In genomic region chr9:111674319-111674718, GRCh38 we compare ENCODE assay signal across 29 cellular contexts.
"Had no signal": no experiment of that assay in that cellular context is flagged by ENCODE, and none has a peak within 500 bp of the region (broad histone marks: within the 10 kb centered on the region; RNA-seq: fewer than 3 reads in every experiment).

No MANE protein-coding gene starts in this region.

- H3K9me3 Mint-ChIP-seq: activated naive CD8-positive, alpha-beta T cell treated with anti-CD3 and anti-CD28 coated beads for 36 hours; activated T-cell treated with anti-CD3 and anti-CD28 coated beads, Interleukin-2, amount 50 U/mL, for 4 hours; T-helper 2 cell treated with Interferon-gamma antibody and Interleukin-4, amounts not matched to agents 5 μg/mL and 100 μg/mL, for 36 hours had no signal

- H3K4me3 ChIP-seq: body of pancreas, breast epithelium, MG63, SJSA1 had no signal

- H3K27me3 Mint-ChIP-seq: activated CD4-positive, alpha-beta T cell treated with anti-CD3 and anti-CD28 coated beads for 36 hours; activated CD4-positive, alpha-beta T cell treated with anti-CD3 and anti-CD28 coated beads, Interleukin-2, amount 10 ng/mL, durations not matched to agents 7 days and 5 days; activated naive CD8-positive, alpha-beta T cell treated with anti-CD3 and anti-CD28 coated beads for 36 hours had no signal

- H3K4me3 Mint-ChIP-seq: activated CD4-positive, alpha-beta T cell treated with anti-CD3 and anti-CD28 coated beads for 36 hours; activated CD4-positive, alpha-beta T cell treated with anti-CD3 and anti-CD28 coated beads, Interleukin-2, amount 10 ng/mL, durations not matched to agents 7 days and 5 days; activated CD8-positive, alpha-beta T cell treated with anti-CD3 and anti-CD28 coated beads, Interleukin-2, amount 10 ng/mL, durations not matched to agents 7 days and 5 days; activated naive CD8-positive, alpha-beta T cell treated with anti-CD3 and anti-CD28 coated beads for 36 hours; activated T-cell treated with anti-CD3 and anti-CD28 coated beads, Interleukin-2, amount 50 U/mL, for 4 hours; T-helper 2 cell treated with Interferon-gamma antibody and Interleukin-4, amounts not matched to agents 5 μg/mL and 100 μg/mL, for 36 hours; WTC11 had no signal

- DNase-seq: activated CD4-positive, alpha-beta T cell treated with anti-CD3 and anti-CD28 coated beads for 36 hours; activated CD4-positive, alpha-beta T cell treated with anti-CD3 and anti-CD28 coated beads, Interleukin-2, amount 10 ng/mL, durations not matched to agents 7 days and 5 days; activated CD4-positive, alpha-beta T cell treated with anti-CD3 and anti-CD28 coated beads, Interleukin-2, amount 50 U/mL, for 48 hours; activated CD8-positive, alpha-beta T cell treated with anti-CD3 and anti-CD28 coated beads, Interleukin-2, amount 10 ng/mL, durations not matched to agents 7 days and 5 days; activated effector memory CD4-positive, alpha-beta T cell treated with Interleukin-2 at 50 U/mL for 16 hours; activated naive CD4-positive, alpha-beta T cell treated with anti-CD3 and anti-CD28 coated beads, Interleukin-2, amount 50 U/mL, for 16 hours; activated naive CD8-positive, alpha-beta T cell treated with anti-CD3 and anti-CD28 coated beads for 36 hours; activated T-cell treated with anti-CD3 and anti-CD28 coated beads, Interleukin-2, amount 50 U/mL, for 4 hours; body of pancreas; cerebellar nuclear complex; Kasumi-1; KG1; MG63; NCI-H1048; NCI-H1105 treated with DMSO at 0.1 percent for 48 hours; NCI-H1436; NCI-H1694; NCI-H1930; NCI-H2081 treated with DMSO at 0.1 percent for 48 hours; NCI-H345; NCI-H524 treated with DMSO at 0.1 percent for 48 hours; RPMI8226; SHP77 treated with DMSO at 0.1 percent for 48 hours had no signal

- H3K4me1 Mint-ChIP-seq: activated CD4-positive, alpha-beta T cell treated with anti-CD3 and anti-CD28 coated beads for 36 hours; activated naive CD8-positive, alpha-beta T cell treated with anti-CD3 and anti-CD28 coated beads for 36 hours; WTC11 had no signal

- H3K27ac Mint-ChIP-seq: activated CD4-positive, alpha-beta T cell treated with anti-CD3 and anti-CD28 coated beads for 36 hours; activated CD4-positive, alpha-beta T cell treated with anti-CD3 and anti-CD28 coated beads, Interleukin-2, amount 10 ng/mL, durations not matched to agents 7 days and 5 days; activated CD8-positive, alpha-beta T cell treated with anti-CD3 and anti-CD28 coated beads, Interleukin-2, amount 10 ng/mL, durations not matched to agents 7 days and 5 days; activated naive CD8-positive, alpha-beta T cell treated with anti-CD3 and anti-CD28 coated beads for 36 hours; T-helper 2 cell treated with Interferon-gamma antibody and Interleukin-4, amounts not matched to agents 5 μg/mL and 100 μg/mL, for 36 hours had no signal

- ATAC-seq: activated CD4-positive, alpha-beta T cell treated with anti-CD3 and anti-CD28 coated beads for 36 hours; activated CD4-positive, CD25-positive, alpha-beta regulatory T cell treated with anti-CD3 and anti-CD28 coated beads, Interleukin-2, amount 50 U/mL, for 24 hours; activated CD8-positive, alpha-beta T cell treated with anti-CD3 and anti-CD28 coated beads, Interleukin-2, amount 10 ng/mL, durations not matched to agents 7 days and 5 days; activated T-cell treated with anti-CD3 and anti-CD28 coated beads, Interleukin-2, amount 50 U/mL, for 4 hours; body of pancreas; Panc1; WTC11 had no signal
